21 cellular contexts compared by ENCODE assay signal in the genomic region with DNA sequence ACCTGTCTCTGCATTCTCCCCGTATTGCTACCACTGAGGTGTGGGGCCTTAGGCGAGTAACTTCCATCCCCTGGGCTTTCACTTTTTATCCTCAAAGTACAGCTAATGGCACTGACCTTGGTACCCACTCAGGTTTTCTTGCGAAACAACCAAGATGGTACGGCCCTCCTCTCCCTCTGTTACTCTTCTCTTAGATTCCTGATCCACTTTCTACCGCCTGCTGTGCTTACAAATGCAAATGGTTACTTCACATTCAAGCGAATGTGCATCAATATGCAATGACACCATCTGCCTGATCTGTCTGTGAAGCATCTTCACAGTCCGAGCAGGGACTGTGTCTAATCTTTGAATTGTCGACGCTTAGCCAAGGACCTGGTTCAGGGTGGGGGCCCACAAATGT.
DNase-seq lines count a peak whose midpoint lies in the region; ATAC-seq and TF ChIP-seq lines count a peak whose summit lies in the region.
"Had no signal": no experiment of that assay in that cellular context is flagged by ENCODE, and none has a peak within 500 bp of the region (broad histone marks: within the 10 kb centered on the region; RNA-seq: fewer than 3 reads in every experiment).

No MANE protein-coding gene starts in this region.

- H4K91ac ChIP-seq in IMR-90 (ENCODE audit: insufficient read depth, low read depth, low read length): no peak overlapping the region
- H4K91ac ChIP-seq in neuronal stem cell (ENCODE audit: low read depth, low read length, poor library complexity): no peak overlapping the region

- H3K9ac ChIP-seq in IMR-90 (ENCODE audit: low read depth, low read length) (no peak overlapping the region), neuronal stem cell (ENCODE audit: low read depth, low read length, poor library complexity) (no peak overlapping the region)

- intact Hi-C loops in IMR-90 (cut with micrococcal nuclease): no loop called here
- intact Hi-C loops in testis (cut with DNase I; ENCODE audit: low total_unique reads): no loop called here

- H2BK12ac ChIP-seq in neuronal stem cell (ENCODE audit: low read length): no peak overlapping the region

- no TSS peak for BruUV-seq in IMR-90 (replicated peaks; lab: Mats Ljungman, UMichigan)

- H3K36me3 ChIP-seq in IMR-90 (ENCODE audit: control insufficient read depth, insufficient read depth, low read length): no peaks in the 10 kb centered on the region
- H3K36me3 ChIP-seq in neuronal stem cell (replicated peaks in 1 of 2; ENCODE audit: control insufficient read depth in 2 of 2, insufficient read depth in 2 of 2, low read length in 2 of 2): no peaks in the 10 kb centered on the region
- no peaks in the 10 kb centered on the region for H3K36me3 ChIP-seq in testis (ENCODE audit: low read depth, missing control alignments)
- H3K36me3 ChIP-seq: HAP-1 had no signal

- no peak overlapping the region for H3K23ac ChIP-seq in IMR-90 (ENCODE audit: low read depth, low read length)
- H3K23ac ChIP-seq in neuronal stem cell (ENCODE audit: low read depth, low read length, poor library complexity): no peak overlapping the region

- H2AFZ ChIP-seq in IMR-90 (replicated peaks; ENCODE audit: low read length, poor library complexity): no peak overlapping the region
- peak overlapping the region; percentile 36 for H2AFZ ChIP-seq in neuronal stem cell (ENCODE audit: low read length)

- ATAC-seq in IMR-90 (ENCODE audit: low read depth) (no peak), HG02938 (IDR thresholded peaks at IDR 0.05; ENCODE audit: unreplicated experiment) (no peak)
- ATAC-seq: K562 had no signal

- H3K4me1 Mint-ChIP-seq in glutamatergic neuron (ENCODE audit: low read depth, unreplicated experiment): peaks cover 52% of the 10 kb centered on the region

- TF ChIP-seq POLR2A in IMR-90 (IDR thresholded peaks at IDR 0.05; ENCODE audit: low read depth, low read length): no peak
- TF ChIP-seq POLR2A in testis (IDR thresholded peaks at IDR 0.05): no peak

- no peaks in the 10 kb centered on the region for H4K20me1 ChIP-seq in IMR-90 (ENCODE audit: insufficient read depth, low read length)

- no peak for TF ChIP-seq RAD21 in IMR-90 (IDR thresholded peaks at IDR 0.05; ENCODE audit: low read length)

- H3K4me3 ChIP-seq in IMR-90 (ENCODE audit: insufficient read depth, low read depth, low read length) (no peak overlapping the region), neuronal stem cell (ENCODE audit: low read length in 2 of 2) (no peak overlapping the region), testis (no peak overlapping the region)
- H3K4me3 ChIP-seq: HAP-1, K562 had no signal

- H2BK15ac ChIP-seq in IMR-90 (ENCODE audit: low read depth, low read length) (no peak overlapping the region), neuronal stem cell (ENCODE audit: low read length) (no peak overlapping the region)

- no peak overlapping the region for H4K8ac ChIP-seq in IMR-90 (ENCODE audit: low read depth in 2 of 2, low read length in 2 of 2)
- no peak overlapping the region for H4K8ac ChIP-seq in neuronal stem cell (ENCODE audit: low read depth, low read length)

- POLR2A ChIA-PET in IMR-90 (lab: Charles Lee; ENCODE audit: unreplicated experiment): no interaction called here

- no peak overlapping the region for H4K5ac ChIP-seq in IMR-90 (ENCODE audit: low read depth, low read length)

- H3K27me3 ChIP-seq in IMR-90 (ENCODE audit: control insufficient read depth, insufficient read depth, low read length): no peaks in the 10 kb centered on the region
- no peaks in the 10 kb centered on the region for H3K27me3 ChIP-seq in neuronal stem cell (ENCODE audit: control insufficient read depth in 3 of 3, insufficient read depth in 3 of 3, low read depth in 1 of 3, low read length in 3 of 3)
- H3K27me3 ChIP-seq in testis: no peaks in the 10 kb centered on the region

- peaks cover 15% of the 10 kb centered on the region for H3K9me3 Mint-ChIP-seq in glutamatergic neuron (ENCODE audit: unreplicated experiment)

- H2AK9ac ChIP-seq in IMR-90 (replicated peaks; ENCODE audit: low read depth, low read length, poor library complexity): no peak overlapping the region

- H3K18ac ChIP-seq in IMR-90 (ENCODE audit: low read depth, low read length) (no peak overlapping the region), neuronal stem cell (ENCODE audit: low read length) (no peak overlapping the region)

- H3K27ac ChIP-seq in IMR-90 (ENCODE audit: insufficient read depth, low read length) (no peak overlapping the region), neuronal stem cell (replicated peaks; ENCODE audit: low read length) (no peak overlapping the region), testis (no peak overlapping the region)
- H3K27ac ChIP-seq: C4-2B had no signal

- peaks cover 10% of the 10 kb centered on the region for H3K4me1 ChIP-seq in IMR-90 (ENCODE audit: control insufficient read depth, insufficient read depth, low read length)
- H3K4me1 ChIP-seq in neuronal stem cell (ENCODE audit: control insufficient read depth in 2 of 2, insufficient read depth in 1 of 2, low read depth in 1 of 2, low read length in 2 of 2): peaks cover 5 to 35% of the 10 kb centered on the region in 2 donors
- peaks cover 21% of the 10 kb centered on the region for H3K4me1 ChIP-seq in testis
- H3K4me1 ChIP-seq: HAP-1 had no signal

- in situ Hi-C loops in IMR-90 (cut with MboI; ENCODE audit: low sequenced_read_pairs): no loop called here

- TF ChIP-seq CTCF in IMR-90 (conservative IDR thresholded peaks at IDR 0.05; ENCODE audit: low read depth, low read length): no peak
- no peak for TF ChIP-seq CTCF in glutamatergic neuron (IDR thresholded peaks at IDR 0.05; ENCODE audit: partially characterized antibody, unreplicated experiment)
- no peak for TF ChIP-seq CTCF in testis (IDR thresholded peaks at IDR 0.05)

- H3K14ac ChIP-seq in IMR-90 (replicated peaks; ENCODE audit: low read depth, low read length) (no peak overlapping the region), neuronal stem cell (ENCODE audit: low read length) (no peak overlapping the region)

- H3K27me3 Mint-ChIP-seq in glutamatergic neuron (ENCODE audit: unreplicated experiment): peaks cover 5% of the 10 kb centered on the region

- H2BK120ac ChIP-seq in IMR-90 (ENCODE audit: low read depth, low read length) (no peak overlapping the region), neuronal stem cell (ENCODE audit: low read depth, low read length) (no peak overlapping the region)

- CTCF ChIA-PET in IMR-90 (lab: Yijun Ruan, JAX): no interaction called here

- no peaks in the 10 kb centered on the region for H3K9me3 ChIP-seq in IMR-90 (ENCODE audit: control insufficient read depth, insufficient read depth, low read length)
- no peaks in the 10 kb centered on the region for H3K9me3 ChIP-seq in neuronal stem cell (replicated peaks in 1 of 2; ENCODE audit: control insufficient read depth in 2 of 2, insufficient read depth in 1 of 2, low read depth in 1 of 2, low read length in 2 of 2)
- no peaks in the 10 kb centered on the region for H3K9me3 ChIP-seq in testis
- H3K9me3 ChIP-seq: HAP-1 had no signal

- H3K36me3 Mint-ChIP-seq in glutamatergic neuron (ENCODE audit: unreplicated experiment): no peaks in the 10 kb centered on the region

- H3K27ac Mint-ChIP-seq in glutamatergic neuron (ENCODE audit: unreplicated experiment): peak overlapping the region; percentile 83

- H3K4ac ChIP-seq in IMR-90 (ENCODE audit: low read depth, low read length) (no peak overlapping the region), neuronal stem cell (ENCODE audit: low read length) (no peak overlapping the region)

- H3K79me1 ChIP-seq in IMR-90 (ENCODE audit: low read depth in 1 of 2, low read length in 2 of 2) (no peaks in the 10 kb centered on the region), neuronal stem cell (ENCODE audit: low read depth, low read length) (no peaks in the 10 kb centered on the region)

- peaks cover 2% of the 10 kb centered on the region; the same call in 1 of the 2 replicates for H3K9me1 ChIP-seq in IMR-90 (ENCODE audit: insufficient read depth, low read length)

- no peak overlapping the region for H2AK5ac ChIP-seq in IMR-90 (ENCODE audit: low read depth, low read length)
- no peak overlapping the region for H2AK5ac ChIP-seq in neuronal stem cell (ENCODE audit: low read depth, low read length)

- H3K4me2 ChIP-seq in IMR-90 (ENCODE audit: low read depth, low read length) (no peak overlapping the region), neuronal stem cell (ENCODE audit: insufficient read depth, low read length, poor library complexity, severe bottlenecking) (no peak overlapping the region)

- no peak overlapping the region for H3K56ac ChIP-seq in IMR-90 (ENCODE audit: extremely low read depth, insufficient read depth, low read length)

- DNase-seq in IMR-90 (no peak), NCI-H524 treated with DMSO at 0.1 percent for 48 hours (lab: John Stamatoyannopoulos, UW) (peak; percentile 89), glutamatergic neuron (no peak), neuronal stem cell (ENCODE audit: low spot score) (no peak), globus pallidus (ENCODE audit: low spot score) (no peak), testis (no peak)
- DNase-seq: AML-193; DMS79 treated with DMSO at 0.1 percent for 48 hours; NCI-H1105; NCI-H1694 treated with DMSO at 0.1 percent for 48 hours; NCI-H2107; NCI-H226; NCI-H69; NK-92 treated with Interleukin-12 subunit alpha and Interleukin-12 subunit beta, amount 100 ng/mL, for 24 hours; OCI-M1; Right ventricle myocardium superior; SW 1271 had no signal

- 87% methylated on average over 4 of the region's 9 CpGs; no CpG with 5 or more reads in 1 of the 2 experiments for WGBS in IMR-90 (ENCODE audit: extremely low coverage in 2 of 2, insufficient read length in 1 of 2), 2 experiments
- WGBS in neuronal stem cell (ENCODE audit: extremely low coverage in 2 of 2, insufficient read length in 2 of 2, insufficient replicate concordance in 1 of 2), 2 donors: no CpG with 5 or more reads among the region's 9 CpGs
- WGBS in testis, 2 donors: 92 to 93% methylated on average over 9 of the region's 9 CpGs

- H2BK5ac ChIP-seq in IMR-90 (ENCODE audit: low read depth, low read length, poor library complexity, severe bottlenecking): no peak overlapping the region
- no peak overlapping the region for H2BK5ac ChIP-seq in neuronal stem cell (ENCODE audit: low read length)

- no peak overlapping the region for H2BK20ac ChIP-seq in IMR-90 (ENCODE audit: low read depth, low read length)

- dilution Hi-C loops in IMR-90 (cut with HindIII; ENCODE audit: low sequenced_read_pairs, unreplicated experiment): no loop called here

- peak overlapping the region; percentile 78 for H3K4me3 Mint-ChIP-seq in glutamatergic neuron (ENCODE audit: unreplicated experiment)

TF ChIP-seq in IMR-90, 13 proteins besides CTCF, POLR2A, EP300 and RAD21:
- TF ChIP-seq NFE2L2 (IDR thresholded peaks at IDR 0.05; ENCODE audit: low read depth, low read length) (no peak), CEBPB (IDR thresholded peaks at IDR 0.05; ENCODE audit: low read depth, low read length) (peak; percentile 14; the same call in 1 of the 2 replicates)
